Comparison of ENCODE assay signal across 9 cellular contexts in genomic region chr9:33162721-33163311, GRCh38. TPM values are rescaled to one million over a fixed set of nuclear protein-coding genes. Genes with fewer than 3 reads are reported as not detected.
A peak's percentile ranks its signal among the peaks of the same experiment; 100 is the strongest.
DNase-seq lines count a peak whose midpoint lies in the region; ATAC-seq, FAIRE-seq and TF ChIP-seq lines count a peak whose summit lies in the region.
"Had no signal": no experiment of that assay in that cellular context is flagged by ENCODE, and none has a peak within 500 bp of the region (broad histone marks: within the 10 kb centered on the region; RNA-seq: fewer than 3 reads in every experiment).

No MANE protein-coding gene starts in this region.

- intact Hi-C loops in kidney (cut with DNase I), result no loop called here
- intact Hi-C loops in testis (cut with DNase I; ENCODE audit: low total_unique reads), result loop anchor here (10.0 kb wide), 1 partner anchor 78 kb away; no protein-coding TSS in a partner anchor

- TF ChIP-seq POLR2A in testis (IDR thresholded peaks at IDR 0.05), result no peak

- ATAC-seq in GM21786 (IDR thresholded peaks at IDR 0.05; ENCODE audit: unreplicated experiment), result no peak

- no peaks in the 10 kb centered on the region for H3K27me3 Mint-ChIP-seq in T-helper 1 cell treated with Interleukin-12 subunit alpha and Interleukin-12 subunit beta and Interleukin-4 antibody, amounts not matched to agents 30 μg/mL and 1 μg/mL, for 36 hours (ENCODE audit: low read depth)

- DNase-seq in T-helper 1 cell (no peak), adipocyte (ENCODE audit: low read depth) (peak; percentile 94), kidney (no peak), testis (peak; percentile 77), medulla oblongata (ENCODE audit: extremely low spot score) (no peak), NCI-H510A treated with DMSO at 0.1 percent for 48 hours (lab: John Stamatoyannopoulos, UW) (no peak)
- DNase-seq: DND-41 had no signal

- H3K4me1 ChIP-seq in adipocyte (ENCODE audit: control insufficient read depth, insufficient read depth, low read length), result peaks cover 75% of the 10 kb centered on the region
- H3K4me1 ChIP-seq in kidney (ENCODE audit: control insufficient read depth in 1 of 2, insufficient read depth in 1 of 2, low read depth in 1 of 2, low read length in 2 of 2), result peaks cover 64 to 68% of the 10 kb centered on the region in 2 donors
- peaks cover 69% of the 10 kb centered on the region for H3K4me1 ChIP-seq in testis

- TF ChIP-seq CTCF in kidney (IDR thresholded peaks at IDR 0.05; ENCODE audit: borderline replicate concordance, extremely low read depth, insufficient read depth), result no peak
- TF ChIP-seq CTCF in testis (IDR thresholded peaks at IDR 0.05), result no peak

- H3K9me3 ChIP-seq in adipocyte (ENCODE audit: control insufficient read depth, low read length) (no peaks in the 10 kb centered on the region), kidney (ENCODE audit: control insufficient read depth in 1 of 2, low read length in 2 of 2) (no peaks in the 10 kb centered on the region), testis (no peaks in the 10 kb centered on the region)

- H3K36me3 Mint-ChIP-seq in T-helper 1 cell treated with Interleukin-12 subunit alpha and Interleukin-12 subunit beta and Interleukin-4 antibody, amounts not matched to agents 30 μg/mL and 1 μg/mL, for 36 hours (ENCODE audit: low read depth), result peaks cover 16% of the 10 kb centered on the region

- H3K9me3 Mint-ChIP-seq in T-helper 1 cell treated with Interleukin-12 subunit alpha and Interleukin-12 subunit beta and Interleukin-4 antibody, amounts not matched to agents 30 μg/mL and 1 μg/mL, for 36 hours, result no peaks in the 10 kb centered on the region

- no peak overlapping the region for H3K4me3 Mint-ChIP-seq in T-helper 1 cell treated with Interleukin-12 subunit alpha and Interleukin-12 subunit beta and Interleukin-4 antibody, amounts not matched to agents 30 μg/mL and 1 μg/mL, for 36 hours

- H3K27ac Mint-ChIP-seq in T-helper 1 cell treated with Interleukin-12 subunit alpha and Interleukin-12 subunit beta and Interleukin-4 antibody, amounts not matched to agents 30 μg/mL and 1 μg/mL, for 36 hours, result peak overlapping the region; percentile 65

- peak overlapping the region; percentile 89 for H3K4me3 ChIP-seq in adipocyte (ENCODE audit: low read length)
- peak overlapping the region; percentile 26 to 70 for H3K4me3 ChIP-seq in kidney (ENCODE audit: low read length in 2 of 2)
- H3K4me3 ChIP-seq in testis, result no peak overlapping the region

- peak overlapping the region; percentile 55 for H3K9ac ChIP-seq in adipocyte (ENCODE audit: low read length)
- H3K9ac ChIP-seq in kidney (ENCODE audit: low read length in 2 of 2), result peak overlapping the region in 1 of 2 donors; percentile 57

- no peaks in the 10 kb centered on the region for H3K27me3 ChIP-seq in adipocyte (replicated peaks; ENCODE audit: control insufficient read depth, insufficient read depth, low read length)
- no peaks in the 10 kb centered on the region for H3K27me3 ChIP-seq in testis

- H3K36me3 ChIP-seq in adipocyte (ENCODE audit: control insufficient read depth, insufficient read depth, low read length, severe bottlenecking) (no peaks in the 10 kb centered on the region), kidney (ENCODE audit: control insufficient read depth in 1 of 2, insufficient read depth in 2 of 2, low read length in 2 of 2) (no peaks in the 10 kb centered on the region), testis (ENCODE audit: low read depth, missing control alignments) (no peaks in the 10 kb centered on the region)

- WGBS in testis, 2 donors, result 30 to 32% methylated on average over 9 of the region's 9 CpGs

- no peak for FAIRE-seq in kidney (lab: Jason Lieb, UNC)

- H3K27ac ChIP-seq in kidney (ENCODE audit: low read depth in 2 of 2, low read length in 2 of 2) (peak overlapping the region; percentile 91 to 99), testis (peak overlapping the region; percentile 98 to 99)

- peaks cover 75% of the 10 kb centered on the region for H3K4me1 Mint-ChIP-seq in T-helper 1 cell treated with Interleukin-12 subunit alpha and Interleukin-12 subunit beta and Interleukin-4 antibody, amounts not matched to agents 30 μg/mL and 1 μg/mL, for 36 hours (ENCODE audit: low read depth)

RNA-seq across cellular contexts. Expression of gene B4GALT1, which starts 4.3 kb away (rescaled TPM):
- 163 TPM for total RNA-seq in kidney
- 33.0 TPM for polyA plus RNA-seq in kidney (ENCODE audit: insufficient read depth, low read depth, low replicate concordance)
- 100 to 1,000 TPM; 192 to 212 TPM for total RNA-seq in testis
- 112 TPM for polyA plus RNA-seq in testis (ENCODE audit: insufficient read depth, low read depth, low replicate concordance)

Comparison
In these comparisons a context has a peak if more than half of its experiments do, and no peak if none do; other contexts are left out.
1. DNase-seq: peak in adipocyte (single experiment) and testis (single experiment); none in T-helper 1 cell (0 of 5), kidney (single experiment), medulla oblongata (single experiment) and NCI-H510A treated with DMSO at 0.1 percent for 48 hours (single experiment).
2. H3K4me3 ChIP-seq: peak in adipocyte (single experiment) and kidney (2 of 2); none in testis (0 of 2).